ENCODE assay signal across 21 cellular contexts in the genomic region with DNA sequence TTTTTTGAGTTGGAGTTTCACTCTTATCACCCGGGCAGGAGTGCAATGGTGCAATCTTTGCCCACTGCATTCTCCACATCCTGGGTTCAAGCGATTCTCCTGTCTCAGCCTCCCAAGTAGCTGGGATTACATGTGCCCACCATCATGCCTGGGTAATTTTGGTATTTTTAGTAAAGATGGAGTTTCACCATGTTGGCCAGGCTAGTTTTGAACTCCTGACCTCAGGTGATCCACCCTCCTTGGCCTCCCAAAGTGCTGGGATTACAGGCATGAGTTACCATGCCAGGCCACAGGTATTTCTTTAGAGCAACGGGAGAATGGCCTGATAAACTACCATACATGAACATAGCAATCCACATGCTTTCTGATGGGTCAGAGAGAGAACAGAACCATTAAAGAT. TPM values are rescaled to one million over a fixed set of nuclear protein-coding genes. Genes with fewer than 3 reads are reported as not detected.
"Had no signal": no experiment of that assay in that cellular context is flagged by ENCODE, and none has a peak within 500 bp of the region (broad histone marks: within the 10 kb centered on the region; RNA-seq: fewer than 3 reads in every experiment).

No MANE protein-coding gene starts in this region.

RNA-seq across cellular contexts. Expression of a gene that starts 9.2 kb away (rescaled TPM):
- total RNA-seq: endodermal cell; esophagus mucosa; gastrocnemius medialis; glomerular endothelial cell; left ventricle myocardium superior; lower lobe of right lung; myocyte; naive thymus-derived CD8-positive, alpha-beta T cell; omental fat pad; skeletal muscle tissue; subcutaneous adipose tissue; thyroid gland; vagina had no signal
- polyA plus RNA-seq: naive thymus-derived CD8-positive, alpha-beta T cell had no signal

RNA-seq across cellular contexts. Expression of a gene that starts 39.7 kb away (rescaled TPM):
- total RNA-seq: myocyte, renal cortical epithelial cell had no signal
- polyA plus RNA-seq: keratinocyte had no signal

RNA-seq across cellular contexts. Expression of a gene that starts 56.3 kb away (rescaled TPM):
- total RNA-seq: esophagus mucosa; gastrocnemius medialis; glomerular endothelial cell; left ventricle myocardium superior; mesenteric fat pad; myocyte; naive thymus-derived CD8-positive, alpha-beta T cell; omental fat pad; psoas muscle; renal cortical epithelial cell; sigmoid colon; skeletal muscle tissue; subcutaneous adipose tissue; temporal lobe; thyroid gland; ureter; vagina had no signal
- polyA plus RNA-seq: keratinocyte; naive thymus-derived CD8-positive, alpha-beta T cell; stomach had no signal
